8 cellular contexts compared by ENCODE assay signal in the genomic region with DNA sequence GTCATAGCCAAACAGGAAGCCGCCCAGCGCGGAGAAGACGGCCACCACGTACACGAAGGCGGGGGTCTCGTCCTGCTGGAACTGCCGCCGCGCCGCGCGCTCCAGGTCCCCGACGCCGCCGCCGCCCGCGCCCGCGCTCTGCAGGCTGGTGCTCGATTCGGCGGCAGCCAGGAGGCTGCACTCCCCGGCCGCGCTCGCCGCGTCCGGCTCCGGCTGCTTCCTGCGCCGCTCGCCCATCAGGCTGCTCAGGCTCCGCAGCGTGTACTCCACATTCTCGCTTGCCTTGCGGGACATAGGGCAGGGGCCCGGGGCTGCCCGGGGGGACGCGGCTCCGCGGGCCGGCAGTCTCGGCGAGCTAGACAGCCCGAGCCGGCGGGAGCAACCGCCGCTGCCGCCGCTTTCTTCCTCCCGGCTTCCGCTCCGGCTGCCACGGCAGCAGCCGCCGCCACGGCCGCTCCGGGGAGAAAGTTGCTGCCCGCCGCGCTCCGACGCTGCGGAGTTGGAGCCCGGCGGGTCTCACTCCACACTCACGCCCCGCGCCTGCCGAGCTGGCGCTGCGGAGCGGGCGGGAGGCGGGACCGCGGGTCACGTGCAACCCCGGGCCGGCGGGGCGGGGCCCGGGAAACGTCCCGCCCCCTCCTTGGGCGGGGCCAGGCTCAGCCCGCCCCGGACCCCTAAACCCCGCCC. TPM values are rescaled to one million over a fixed set of nuclear protein-coding genes. Genes with fewer than 3 reads are reported as not detected.
DNase-seq lines count a peak whose midpoint lies in the region; ATAC-seq and TF ChIP-seq lines count a peak whose summit lies in the region.

SLC2A13 (minus strand) TSS at position 567 of the 687 bp plus-strand sequence; CDS start at position 294, 273 bp downstream.

- H3K27ac ChIP-seq in Karpas-422 (ENCODE audit: low read length) (no peak within 1 kb of the TSS), upper lobe of right lung (peak within 1 kb of the TSS; percentile 79)

- ATAC-seq in activated naive CD8-positive, alpha-beta T cell treated with anti-CD3 and anti-CD28 coated beads, Interleukin-2, amount 50 U/mL, for 24 hours: peak; percentile 81
- ATAC-seq in left cardiac atrium (peak; percentile 98 to 99), upper lobe of right lung (peak; percentile 97)

- H3K36me3 ChIP-seq in Karpas-422 (ENCODE audit: insufficient read depth, low read length) (no peaks in the 10 kb centered on the region), upper lobe of right lung (no peaks in the 10 kb centered on the region)

- peak within 1 kb of the TSS; percentile 21 for H3K27ac Mint-ChIP-seq in activated naive CD8-positive, alpha-beta T cell treated with anti-CD3 and anti-CD28 coated beads, Interleukin-2, amount 50 U/mL, for 24 hours
- peak within 1 kb of the TSS; percentile 64 for H3K27ac Mint-ChIP-seq in progenitor cell of endocrine pancreas

- peak; percentile 10 for TF ChIP-seq CTCF in progenitor cell of endocrine pancreas (IDR thresholded peaks at IDR 0.05; ENCODE audit: unreplicated experiment)
- no peak for TF ChIP-seq CTCF in upper lobe of right lung (IDR thresholded peaks at IDR 0.05)

- H3K9me3 ChIP-seq in Karpas-422 (ENCODE audit: low read length) (no peaks in the 10 kb centered on the region), upper lobe of right lung (no peaks in the 10 kb centered on the region)

- H3K4me3 ChIP-seq in GM08714 (ENCODE audit: low read length): peak within 1 kb of the TSS; percentile 63
- H3K4me3 ChIP-seq in Karpas-422 (ENCODE audit: low read length): peak within 1 kb of the TSS; percentile 77
- peak within 1 kb of the TSS; percentile 81 for H3K4me3 ChIP-seq in upper lobe of right lung

- H3K4me1 ChIP-seq in Karpas-422 (ENCODE audit: low read length): peaks cover 12% of the 10 kb centered on the region
- H3K4me1 ChIP-seq in upper lobe of right lung: peaks cover 8% of the 10 kb centered on the region

- H4K20me1 ChIP-seq in Karpas-422 (ENCODE audit: insufficient read depth, low read depth, low read length): no peaks in the 10 kb centered on the region

- peak within 1 kb of the TSS; percentile 79 for H3K4me3 Mint-ChIP-seq in activated naive CD8-positive, alpha-beta T cell treated with anti-CD3 and anti-CD28 coated beads, Interleukin-2, amount 50 U/mL, for 24 hours
- H3K4me3 Mint-ChIP-seq in progenitor cell of endocrine pancreas (ENCODE audit: low read depth): peak within 1 kb of the TSS; percentile 78

- peak; percentile 96 for DNase-seq in GOT3 (lab: John Stamatoyannopoulos, UW)
- peak; percentile 80 for DNase-seq in Karpas-422
- peak; percentile 17 to 49 for DNase-seq in SW 1271 (lab: John Stamatoyannopoulos, UW)
- peak; percentile 73 for DNase-seq in activated naive CD8-positive, alpha-beta T cell treated with anti-CD3 and anti-CD28 coated beads, Interleukin-2, amount 50 U/mL, for 24 hours
- DNase-seq in left cardiac atrium: peak; percentile 82
- peak; percentile 51 for DNase-seq in progenitor cell of endocrine pancreas (ENCODE audit: low spot score, unreplicated experiment)
- DNase-seq in upper lobe of right lung: peak; percentile 89

- H3K9ac ChIP-seq in Karpas-422 (ENCODE audit: low read length): peak within 1 kb of the TSS; percentile 71

- H3K9me3 Mint-ChIP-seq in activated naive CD8-positive, alpha-beta T cell treated with anti-CD3 and anti-CD28 coated beads, Interleukin-2, amount 50 U/mL, for 24 hours: no peaks in the 10 kb centered on the region
- H3K9me3 Mint-ChIP-seq in progenitor cell of endocrine pancreas (ENCODE audit: low read depth): no peaks in the 10 kb centered on the region

- no peaks in the 10 kb centered on the region for H3K9me2 ChIP-seq in Karpas-422 (replicated peaks; ENCODE audit: insufficient read depth, low read length)

- peaks cover 3% of the 10 kb centered on the region for H3K27me3 Mint-ChIP-seq in activated naive CD8-positive, alpha-beta T cell treated with anti-CD3 and anti-CD28 coated beads, Interleukin-2, amount 50 U/mL, for 24 hours
- H3K27me3 Mint-ChIP-seq in progenitor cell of endocrine pancreas: peaks cover 18% of the 10 kb centered on the region

- no peaks in the 10 kb centered on the region for H3K79me2 ChIP-seq in Karpas-422 (ENCODE audit: low read length)

- H3K36me3 Mint-ChIP-seq in activated naive CD8-positive, alpha-beta T cell treated with anti-CD3 and anti-CD28 coated beads, Interleukin-2, amount 50 U/mL, for 24 hours (ENCODE audit: low read depth): peaks cover 1% of the 10 kb centered on the region
- H3K36me3 Mint-ChIP-seq in progenitor cell of endocrine pancreas (ENCODE audit: insufficient read depth): no peaks in the 10 kb centered on the region

- peak within 1 kb of the TSS; percentile 96 for H2AFZ ChIP-seq in Karpas-422 (ENCODE audit: low read length)

- H3K27me3 ChIP-seq in Karpas-422 (ENCODE audit: low read length) (no peaks in the 10 kb centered on the region), upper lobe of right lung (no peaks in the 10 kb centered on the region)

- intact Hi-C loops in left cardiac atrium (cut with DNase I): loop anchor here (2.0 to 10.0 kb wide), 3 partner anchors 95 to 343 kb away; no protein-coding TSS in a partner anchor
- intact Hi-C loops in upper lobe of right lung (cut with DNase I): loop anchor here (10.0 kb wide), 1 partner anchor 91 kb away; no protein-coding TSS in a partner anchor

- H3K4me2 ChIP-seq in Karpas-422 (ENCODE audit: low read depth, low read length, poor library complexity, severe bottlenecking): peak within 1 kb of the TSS; percentile 93

- peaks cover 43% of the 10 kb centered on the region for H3K4me1 Mint-ChIP-seq in activated naive CD8-positive, alpha-beta T cell treated with anti-CD3 and anti-CD28 coated beads, Interleukin-2, amount 50 U/mL, for 24 hours
- peaks cover 15% of the 10 kb centered on the region for H3K4me1 Mint-ChIP-seq in progenitor cell of endocrine pancreas (ENCODE audit: low read depth)

RNA-seq across cellular contexts. Expression of gene SLC2A13, which starts in this region (rescaled TPM):
- 0.29 and 0.89 TPM in 2 replicates for total RNA-seq in Karpas-422 (2014; rRNA removed; shearing (Covaris generic); ENCODE audit: low replicate concordance)
- total RNA-seq in left cardiac atrium (10 to 100 TPM in 1 of 2 donors, 1 to 10 TPM in 1; 6.4 to 16.3 TPM), progenitor cell of endocrine pancreas (7.4 and 8.4 TPM in 2 replicates), upper lobe of right lung (11.3 TPM)

Comparison
In these comparisons a context has a peak if more than half of its experiments do, and no peak if none do; other contexts are left out.
1. Peak in DNase-seq, H3K4me3 ChIP-seq, H3K9ac ChIP-seq and H3K4me2 ChIP-seq in Karpas-422; RNA of the gene not detected or under 1 TPM.
2. DNase-seq: peak in every context shown above with its lines; median percentile 96 in GOT3; 89 in upper lobe of right lung; 82 in left cardiac atrium; 80 in Karpas-422; 73 in activated naive CD8-positive, alpha-beta T cell treated with anti-CD3 and anti-CD28 coated beads, Interleukin-2, amount 50 U/mL, for 24 hours; 51 in progenitor cell of endocrine pancreas; 33 in SW 1271.